ENCODE assay signal across 1 cellular context in the genomic region with DNA sequence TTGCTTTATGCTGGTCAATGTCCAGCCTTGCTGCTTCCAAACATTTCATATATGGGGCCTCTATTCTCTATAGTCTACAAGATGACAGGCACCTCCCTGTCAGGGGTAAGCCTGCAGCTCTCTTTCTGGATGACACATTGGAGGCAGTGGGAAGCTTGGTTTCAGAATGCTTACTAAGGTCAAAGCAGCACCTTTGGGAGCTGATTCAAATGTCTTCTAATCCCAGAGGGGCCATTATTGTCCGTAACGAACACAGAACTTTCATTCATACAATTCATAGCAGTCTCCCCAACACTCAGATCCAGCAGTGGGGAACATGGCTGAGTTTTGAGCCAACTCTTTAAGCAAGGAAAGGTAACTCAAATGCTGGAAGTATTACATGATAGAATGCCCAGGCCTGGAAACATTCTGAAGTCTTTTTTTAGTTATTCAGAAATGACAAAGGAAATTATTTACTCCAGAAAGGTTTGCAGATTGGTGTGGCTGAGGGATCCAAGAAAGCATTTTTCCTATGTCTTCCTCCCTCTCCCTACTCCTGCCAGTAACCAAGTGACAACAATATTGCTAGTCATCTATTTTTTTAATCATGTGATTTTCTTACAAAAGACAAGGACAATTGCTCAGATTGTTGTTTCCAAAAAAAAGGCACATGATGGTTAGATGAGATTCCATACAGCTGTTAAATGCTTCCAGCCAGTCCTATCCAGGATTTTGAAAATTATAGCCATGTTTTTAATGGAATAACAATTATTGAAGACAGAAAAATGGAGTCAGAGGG.
TF ChIP-seq lines count a peak whose summit lies in the region.

No MANE protein-coding gene starts in this region.

TF ChIP-seq in endothelial cell of umbilical vein, 7 proteins besides CTCF, POLR2A, EP300 and RAD21:
- TF ChIP-seq FOS (IDR thresholded peaks at IDR 0.05; ENCODE audit: borderline replicate concordance, insufficient read depth, low read length) (no peak), MYC (IDR thresholded peaks at IDR 0.05; ENCODE audit: low read depth, low read length) (no peak), POLR2AphosphoS5 (IDR thresholded peaks at IDR 0.05; ENCODE audit: insufficient read depth, low read depth, low read length) (no peak), GATA2 (IDR thresholded peaks at IDR 0.05; ENCODE audit: insufficient read depth, insufficient read length, low read depth, low read length) (no peak), EZH2 (IDR thresholded peaks at IDR 0.05; ENCODE audit: borderline replicate concordance, low read depth, low read length, severe bottlenecking) (no peak), JUN (IDR thresholded peaks at IDR 0.05; ENCODE audit: borderline replicate concordance, insufficient read depth, insufficient read length, low read depth) (no peak)
- TF ChIP-seq, protein P1, sequence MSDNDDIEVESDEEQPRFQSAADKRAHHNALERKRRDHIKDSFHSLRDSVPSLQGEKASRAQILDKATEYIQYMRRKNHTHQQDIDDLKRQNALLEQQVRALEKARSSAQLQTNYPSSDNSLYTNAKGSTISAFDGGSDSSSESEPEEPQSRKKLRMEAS (IDR thresholded peaks at IDR 0.05; ENCODE audit: insufficient read depth, insufficient read length) = no peak
